ENCODE assay signal across 16 cellular contexts in the genomic region with DNA sequence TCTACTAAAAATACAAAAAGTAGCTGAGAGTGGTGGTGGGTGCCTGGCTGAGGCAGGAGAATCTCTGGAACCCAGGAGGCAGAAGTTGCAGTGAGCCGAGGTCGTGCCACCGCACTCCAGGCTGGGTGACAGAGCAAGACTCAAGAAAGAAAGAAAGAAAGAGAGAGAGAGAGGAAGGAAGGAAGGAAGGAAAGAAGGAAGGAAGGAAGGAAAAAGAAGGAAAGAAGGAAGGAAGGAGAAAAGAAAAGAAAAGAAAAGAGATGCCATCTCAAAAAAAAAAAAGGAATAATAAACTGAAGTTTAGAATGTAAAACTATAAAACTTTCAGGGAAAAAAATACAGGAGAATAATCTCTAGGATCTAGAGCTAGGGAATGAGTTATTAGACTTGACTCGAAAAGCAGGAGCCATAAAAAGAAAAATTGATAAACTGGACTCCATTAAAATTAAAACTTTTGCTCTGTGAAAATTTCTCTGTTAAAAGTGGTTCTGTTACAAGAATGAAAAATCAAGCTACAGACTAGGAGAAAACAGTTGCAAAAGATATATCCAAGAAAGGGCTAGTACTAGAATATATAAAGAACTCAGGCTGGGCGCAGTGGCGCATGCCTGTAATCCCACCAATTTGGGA. TPM values are rescaled to one million over a fixed set of nuclear protein-coding genes. Genes with fewer than 3 reads are reported as not detected.
DNase-seq lines count a peak whose midpoint lies in the region; ATAC-seq and TF ChIP-seq lines count a peak whose summit lies in the region.
"Had no signal": no experiment of that assay in that cellular context is flagged by ENCODE, and none has a peak within 500 bp of the region (broad histone marks: within the 10 kb centered on the region; RNA-seq: fewer than 3 reads in every experiment).

No MANE protein-coding gene starts in this region.

- no peaks in the 10 kb centered on the region for H3K79me2 ChIP-seq in osteoblast (ENCODE audit: insufficient read depth, low read length)

- H3K4me2 ChIP-seq in osteoblast (ENCODE audit: insufficient read depth, low read length) = no peak overlapping the region

- ATAC-seq in HG03135 (IDR thresholded peaks at IDR 0.05; ENCODE audit: unreplicated experiment) (no peak), HG02938 (IDR thresholded peaks at IDR 0.05; ENCODE audit: unreplicated experiment) (no peak)

- H3K36me3 Mint-ChIP-seq in chondrocyte (ENCODE audit: low read depth) = no peaks in the 10 kb centered on the region
- H3K36me3 Mint-ChIP-seq: CD8-positive, alpha-beta memory T cell had no signal

- H3K4me1 ChIP-seq in HEK293 (ENCODE audit: control insufficient read depth, insufficient read depth, low read length) = no peaks in the 10 kb centered on the region
- no peaks in the 10 kb centered on the region for H3K4me1 ChIP-seq in osteoblast (ENCODE audit: insufficient read depth, low read length)
- no peaks in the 10 kb centered on the region for H3K4me1 ChIP-seq in SJCRH30
- H3K4me1 ChIP-seq: BE2C, Caco-2 had no signal

- H3K36me3 ChIP-seq in HEK293 (ENCODE audit: control insufficient read depth in 2 of 2, insufficient read depth in 1 of 2, low read length in 2 of 2) (no peaks in the 10 kb centered on the region), osteoblast (ENCODE audit: insufficient read depth, low read length) (no peaks in the 10 kb centered on the region), SJCRH30 (no peaks in the 10 kb centered on the region)
- H3K36me3 ChIP-seq: BE2C had no signal

- POLR2A ChIA-PET in HEK293 (lab: Yijun Ruan, JAX) = no interaction called here

- H4K20me1 ChIP-seq in osteoblast (ENCODE audit: insufficient read depth, low read length) = no peaks in the 10 kb centered on the region

- CTCF ChIA-PET in HEK293 (lab: Yijun Ruan, JAX) = interaction anchor here (0.9 to 1.4 kb wide), 3 partner anchors 11 to 209 kb away, joined by 4 to 7 read pairs (median 4); no protein-coding TSS in a partner anchor

- H2AFZ ChIP-seq in osteoblast (ENCODE audit: low read length) = no peak overlapping the region

- H3K4me3 Mint-ChIP-seq in chondrocyte (ENCODE audit: unreplicated experiment) = no peak overlapping the region
- H3K4me3 Mint-ChIP-seq: CD8-positive, alpha-beta memory T cell; H9 had no signal

- TF ChIP-seq CTCF in HEK293 (tag by site-specific recombination; IDR thresholded peaks at IDR 0.05) (no peak), chondrocyte (IDR thresholded peaks at IDR 0.05) (no peak), osteoblast (IDR thresholded peaks at IDR 0.05; ENCODE audit: extremely low read depth, low read depth, low read length) (no peak)

- peaks cover 6% of the 10 kb centered on the region for H3K4me1 Mint-ChIP-seq in chondrocyte (ENCODE audit: low read depth)
- H3K4me1 Mint-ChIP-seq: CD8-positive, alpha-beta memory T cell had no signal

- H3K27me3 ChIP-seq in osteoblast (ENCODE audit: insufficient read depth, low read length) = peaks cover 3% of the 10 kb centered on the region
- no peaks in the 10 kb centered on the region; the same call in 1 of the 2 replicates for H3K27me3 ChIP-seq in SJCRH30
- H3K27me3 ChIP-seq: BE2C had no signal

- H3K27me3 Mint-ChIP-seq in chondrocyte (ENCODE audit: low read depth) = no peaks in the 10 kb centered on the region

- no peak overlapping the region for H3K27ac Mint-ChIP-seq in chondrocyte (ENCODE audit: unreplicated experiment)
- H3K27ac Mint-ChIP-seq: CD8-positive, alpha-beta memory T cell; H9 had no signal

- H3K27ac ChIP-seq in HEK293 (ENCODE audit: extremely low read depth, low read depth, low read length) (no peak overlapping the region), osteoblast (ENCODE audit: low read depth, low read length) (no peak overlapping the region), SJCRH30 (no peak overlapping the region)

- H3K9me3 Mint-ChIP-seq in chondrocyte (ENCODE audit: low read depth) = no peaks in the 10 kb centered on the region
- H3K9me3 Mint-ChIP-seq: CD8-positive, alpha-beta memory T cell; H9 had no signal

- no peaks in the 10 kb centered on the region for H3K9me3 ChIP-seq in HEK293 (ENCODE audit: control insufficient read depth, insufficient read depth, low read depth, low read length)
- H3K9me3 ChIP-seq in osteoblast (ENCODE audit: low read depth, low read length) = no peaks in the 10 kb centered on the region
- no peaks in the 10 kb centered on the region for H3K9me3 ChIP-seq in SJCRH30 (replicated peaks)
- H3K9me3 ChIP-seq: BE2C, Caco-2 had no signal

- peak; percentile 18 for DNase-seq in chondrocyte (ENCODE audit: low spot score)
- peak; percentile 8 for DNase-seq in osteoblast (ENCODE audit: insufficient read length, low spot score, missing footprints)
- DNase-seq in SJCRH30 = no peak
- no peak for DNase-seq in T-helper 1 cell
- DNase-seq: BE2C; Caco-2; CD8-positive, alpha-beta memory T cell; DND-41; GDM1; GOT3; H9; IMR-90 had no signal

- H3K4me3 ChIP-seq in HEK293 (ENCODE audit: low read depth, low read length) (no peak overlapping the region), osteoblast (ENCODE audit: insufficient read depth, low read length) (no peak overlapping the region), SJCRH30 (no peak overlapping the region)

TF ChIP-seq in HEK293, 187 proteins besides CTCF, POLR2A, EP300 and RAD21:
- TF ChIP-seq ZNF366 (tag by site-specific recombination; conservative IDR thresholded peaks at IDR 0.05) (peak; percentile 66), ZFP41 (tag by site-specific recombination; IDR thresholded peaks at IDR 0.05; ENCODE audit: borderline replicate concordance) (no peak)

RNA-seq across cellular contexts. Expression of a gene that starts 13.4 kb away (rescaled TPM):
- total RNA-seq in chondrocyte (113 to 214 TPM (median 197 TPM) in 3 replicates), osteoblast (11.2 and 14.5 TPM in 2 replicates)
- total RNA-seq in SJCRH30 (2014; rRNA removed; shearing (Covaris generic)) = 11.2 and 11.9 TPM in 2 replicates
- total RNA-seq: HT-29 had no signal

RNA-seq across cellular contexts. Expression of a gene that starts 22.4 kb away (rescaled TPM):
- total RNA-seq in chondrocyte (36.4 to 63.4 TPM (median 56.0 TPM) in 3 replicates), osteoblast (0.88 and 1.8 TPM in 2 replicates)
- total RNA-seq in SJCRH30 (2014; rRNA removed; shearing (Covaris generic)) = 2.5 and 4.4 TPM in 2 replicates
- total RNA-seq: CD8-positive, alpha-beta memory T cell; HT-29 had no signal

RNA-seq across cellular contexts. Expression of a gene that starts 59.7 kb away (rescaled TPM):
- total RNA-seq in chondrocyte (0.28 to 20.8 TPM in 2 of 3 replicates, not detected in the other), osteoblast (under 0.01 TPM in 1 of 2 replicates, not detected in the other)
- 11.8 and 11.9 TPM in 2 replicates for total RNA-seq in SJCRH30 (2014; rRNA removed; shearing (Covaris generic))
- total RNA-seq: CD8-positive, alpha-beta memory T cell; HT-29; IMR-90 had no signal

Comparison
In these comparisons a context has a peak if more than half of its experiments do, and no peak if none do; other contexts are left out.
1. DNase-seq: peak in chondrocyte (single experiment) and osteoblast (single experiment); none in SJCRH30 (0 of 2) and T-helper 1 cell (0 of 5).